Comparison of ENCODE assay signal across 1 cellular context in the genomic region with DNA sequence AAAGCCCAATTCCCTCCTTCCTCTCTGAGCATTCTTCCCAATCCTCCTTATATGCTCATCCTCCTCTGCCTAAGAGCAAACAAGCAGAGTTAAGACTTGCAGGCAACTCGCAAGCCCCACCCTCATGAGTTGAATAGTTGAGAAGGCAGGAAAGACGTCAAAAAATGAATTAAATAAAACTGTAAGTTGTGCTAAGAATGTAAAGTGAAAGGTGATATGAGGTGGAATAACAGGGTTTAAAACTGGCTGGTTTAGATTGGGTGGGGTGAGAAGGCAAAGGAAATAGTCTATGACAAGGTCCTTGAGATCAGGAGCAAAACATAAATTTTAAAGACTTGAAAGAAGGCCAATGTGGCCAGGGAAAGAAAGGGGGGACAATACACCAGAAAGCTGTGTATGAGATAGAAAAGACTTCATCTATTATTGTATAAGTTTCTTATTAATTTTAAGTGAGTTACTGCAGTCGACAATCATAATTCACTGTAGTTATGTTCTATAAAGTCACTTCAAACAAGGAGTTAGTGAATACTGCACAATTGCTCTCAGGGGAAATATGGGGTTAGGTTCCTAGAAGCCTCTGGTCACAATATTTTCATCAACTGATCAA.
TF ChIP-seq lines count a peak whose summit lies in the region.

No MANE protein-coding gene starts in this region.

TF ChIP-seq in WTC11, 78 proteins besides CTCF, POLR2A, EP300 and RAD21 (continued from another document):
- no peak for TF ChIP-seq PRRX2 (CRISPR knock-in tag; IDR thresholded peaks at IDR 0.05)
- no peak for TF ChIP-seq USF1 (CRISPR knock-in tag; IDR thresholded peaks at IDR 0.05)
